ENCODE assay signal across 16 cellular contexts in genomic region chr18:13448028-13448795, GRCh38.
DNase-seq lines count a peak whose midpoint lies in the region; ATAC-seq, FAIRE-seq and TF ChIP-seq lines count a peak whose summit lies in the region.
"Had no signal": no experiment of that assay in that cellular context is flagged by ENCODE, and none has a peak within 500 bp of the region (broad histone marks: within the 10 kb centered on the region; RNA-seq: fewer than 3 reads in every experiment).

No MANE protein-coding gene starts in this region.

- CTCF ChIA-PET in RWPE1 (lab: Yijun Ruan, JAX), result interaction anchor here (0.6 kb wide), 1 partner anchor 231 kb away, joined by 3 read pairs; no protein-coding TSS in a partner anchor

- no peaks in the 10 kb centered on the region for H3K79me2 ChIP-seq in GM23248 (ENCODE audit: insufficient read depth)

- no peak for FAIRE-seq in small intestine (lab: Jason Lieb, UNC)

- H3K9me3 ChIP-seq in GM23248 (ENCODE audit: low read depth) (no peaks in the 10 kb centered on the region), sigmoid colon (no peaks in the 10 kb centered on the region), small intestine (ENCODE audit: control insufficient read depth, low read depth) (no peaks in the 10 kb centered on the region)

- peak overlapping the region; percentile 63 for H3K27ac Mint-ChIP-seq in glutamatergic neuron (ENCODE audit: unreplicated experiment)

- no peak for TF ChIP-seq EP300 in sigmoid colon (IDR thresholded peaks at IDR 0.05)

- in situ Hi-C loops in GM23248 (cut with MboI), result no loop called here

- TF ChIP-seq CTCF in RWPE1 (conservative IDR thresholded peaks at IDR 0.05; ENCODE audit: low read depth), result no peak
- TF ChIP-seq CTCF in glutamatergic neuron (IDR thresholded peaks at IDR 0.05; ENCODE audit: partially characterized antibody, unreplicated experiment), result no peak
- TF ChIP-seq CTCF in sigmoid colon (IDR thresholded peaks at IDR 0.05), result no peak

- peak overlapping the region; percentile 26; the same call in 1 of the 2 replicates for H3K9ac ChIP-seq in GM23248

- DNase-seq in GM23248, result no peak
- DNase-seq in RWPE1 (ENCODE audit: low spot score), result no peak
- no peak for DNase-seq in glutamatergic neuron
- DNase-seq in sigmoid colon, result no peak
- DNase-seq in midbrain (lab: John Stamatoyannopoulos, UW), result no peak
- no peak for DNase-seq in dedifferentiated amniotic fluid mesenchymal stem cell (ENCODE audit: extremely low spot score)
- DNase-seq in small intestine, result no peak
- DNase-seq: activated CD4-positive, alpha-beta T cell treated with anti-CD3 and anti-CD28 coated beads, Interleukin-2, amount 50 U/mL, for 48 hours; activated naive CD4-positive, alpha-beta T cell; mammary epithelial cell; PC-3; stimulated activated naive CD8-positive, alpha-beta T cell treated with anti-CD3 and anti-CD28 coated beads, Interleukin-15, amount 100 ng/mL, for 72 hours; T-helper 1 cell had no signal

- peak overlapping the region; percentile 60 for H3K4me3 Mint-ChIP-seq in glutamatergic neuron (ENCODE audit: unreplicated experiment)
- H3K4me3 Mint-ChIP-seq: central memory CD8-positive, alpha-beta T cell; stimulated activated naive CD8-positive, alpha-beta T cell treated with anti-CD3 and anti-CD28 coated beads, Interleukin-15, amount 100 ng/mL, for 72 hours had no signal

- H3K9me3 Mint-ChIP-seq in glutamatergic neuron (ENCODE audit: unreplicated experiment), result peaks cover 8% of the 10 kb centered on the region
- H3K9me3 Mint-ChIP-seq: central memory CD8-positive, alpha-beta T cell; stimulated activated naive CD8-positive, alpha-beta T cell treated with anti-CD3 and anti-CD28 coated beads, Interleukin-15, amount 100 ng/mL, for 72 hours had no signal

- no peaks in the 10 kb centered on the region for H4K20me1 ChIP-seq in GM23248 (ENCODE audit: insufficient read depth)

- 71 to 74% methylated on average over 27 to 29 of the region's 29 CpGs for WGBS in GM23248 (ENCODE audit: low coverage in 1 of 2, low lambda C conversion rate in 2 of 2, missing lambda C conversion rate in 2 of 2), 2 experiments
- WGBS in sigmoid colon, 2 donors, result 86 to 87% methylated on average over 29 of the region's 29 CpGs
- 83 to 87% (median 85%) methylated on average over 29 of the region's 29 CpGs for WGBS in small intestine, 3 donors

- H3K4me2 ChIP-seq in GM23248 (ENCODE audit: unreplicated experiment), result peak overlapping the region; percentile 87

- TF ChIP-seq POLR2A in sigmoid colon (IDR thresholded peaks at IDR 0.05), result no peak

- H3K36me3 Mint-ChIP-seq in glutamatergic neuron (ENCODE audit: unreplicated experiment), result no peaks in the 10 kb centered on the region

- no peaks in the 10 kb centered on the region for H3K36me3 ChIP-seq in GM23248 (ENCODE audit: low read depth)
- no peaks in the 10 kb centered on the region for H3K36me3 ChIP-seq in sigmoid colon
- H3K36me3 ChIP-seq in small intestine (ENCODE audit: control insufficient read depth in 2 of 2, insufficient read depth in 2 of 2, low read length in 2 of 2), result no peaks in the 10 kb centered on the region

- H3K4me3 ChIP-seq in GM23248, result peak overlapping the region; percentile 64
- peak overlapping the region in 3 of 4 donors; percentile 23 to 30 (median 24) for H3K4me3 ChIP-seq in sigmoid colon
- no peak overlapping the region for H3K4me3 ChIP-seq in small intestine (ENCODE audit: low read depth in 1 of 2, low read length in 2 of 2)

- H3K9me2 ChIP-seq in GM23248 (ENCODE audit: insufficient read depth), result no peaks in the 10 kb centered on the region

- peaks cover 16% of the 10 kb centered on the region for H3K27me3 Mint-ChIP-seq in glutamatergic neuron (ENCODE audit: unreplicated experiment)
- H3K27me3 Mint-ChIP-seq: central memory CD8-positive, alpha-beta T cell; stimulated activated naive CD8-positive, alpha-beta T cell treated with anti-CD3 and anti-CD28 coated beads, Interleukin-15, amount 100 ng/mL, for 72 hours had no signal

- H3K4me1 Mint-ChIP-seq in glutamatergic neuron (ENCODE audit: low read depth, unreplicated experiment), result peaks cover 23% of the 10 kb centered on the region

- peaks cover 10% of the 10 kb centered on the region for H3K4me1 ChIP-seq in GM23248 (ENCODE audit: insufficient read depth)
- H3K4me1 ChIP-seq in sigmoid colon, result peaks cover 0 to 55% (median 36%) of the 10 kb centered on the region in 4 donors
- no peaks in the 10 kb centered on the region for H3K4me1 ChIP-seq in small intestine (ENCODE audit: control insufficient read depth in 2 of 2, insufficient read depth in 1 of 2, low read depth in 1 of 2, low read length in 1 of 2)

- peak overlapping the region; percentile 47 for H3K27ac ChIP-seq in GM23248
- peak overlapping the region; percentile 49 for H3K27ac ChIP-seq in RWPE1
- peak overlapping the region in 3 of 4 donors; percentile 10 to 74 (median 27) for H3K27ac ChIP-seq in sigmoid colon
- no peak overlapping the region for H3K27ac ChIP-seq in small intestine (ENCODE audit: low read depth in 1 of 2, low read length in 1 of 2)

- no peak for ATAC-seq in HG02981 (IDR thresholded peaks at IDR 0.05; ENCODE audit: unreplicated experiment)
- ATAC-seq: esophagus mucosa; PC-3; stimulated activated naive CD8-positive, alpha-beta T cell treated with anti-CD3 and anti-CD28 coated beads, Interleukin-15, amount 100 ng/mL, for 72 hours had no signal

- no peaks in the 10 kb centered on the region for H3F3A ChIP-seq in GM23248 (ENCODE audit: insufficient read depth)

- H3K27me3 ChIP-seq in GM23248 (replicated peaks; ENCODE audit: insufficient read depth), result peaks cover 5% of the 10 kb centered on the region; the same call in 1 of the 2 replicates
- no peaks in the 10 kb centered on the region for H3K27me3 ChIP-seq in sigmoid colon
- H3K27me3 ChIP-seq in small intestine (ENCODE audit: control insufficient read depth in 2 of 2, insufficient read depth in 2 of 2, low read length in 2 of 2), result no peaks in the 10 kb centered on the region

- H2AFZ ChIP-seq in GM23248, result peak overlapping the region; percentile 55

- intact Hi-C loops in sigmoid colon (cut with DNase I), result loop anchor here (5.0 kb wide), 1 partner anchor 226 kb away; no protein-coding TSS in a partner anchor

- POLR2A ChIA-PET in RWPE1 (lab: Yijun Ruan, JAX; ENCODE audit: low non-redundant PET), result no interaction called here

Comparison
In these comparisons a context has a peak if more than half of its experiments do, and no peak if none do; other contexts are left out.
1. H3K27ac ChIP-seq: peak in GM23248 (single experiment), RWPE1 (single experiment) and sigmoid colon (3 of 4); none in small intestine (0 of 2).
2. H3K4me3 ChIP-seq: peak in GM23248 (single experiment) and sigmoid colon (3 of 4); none in small intestine (0 of 2).